1 cellular context compared by ENCODE assay signal in genomic region chr5:171363846-171364245, GRCh38.
TF ChIP-seq lines count a peak whose summit lies in the region.

No MANE protein-coding gene starts in this region.

TF ChIP-seq in K562, 482 proteins besides CTCF, POLR2A, EP300 and RAD21 (continued from another document):
- TF ChIP-seq ZNF318 (IDR thresholded peaks at IDR 0.05; ENCODE audit: borderline replicate concordance in 1 of 2, low read depth in 1 of 2), result no peak
- no peak for TF ChIP-seq ZNF518B (CRISPR knock-in tag; IDR thresholded peaks at IDR 0.05)
- no peak for TF ChIP-seq RBM15 (IDR thresholded peaks at IDR 0.05; ENCODE audit: insufficient read depth, low read length)
- no peak for TF ChIP-seq EGR1 (conservative IDR thresholded peaks at IDR 0.05)
- TF ChIP-seq BACH1 (tag; IDR thresholded peaks at IDR 0.05), result no peak
- TF ChIP-seq SP2 (IDR thresholded peaks at IDR 0.05; ENCODE audit: extremely low read depth, low read depth, low read length, poor library complexity, severe bottlenecking), result no peak
- no peak for TF ChIP-seq ZBTB1 (CRISPR knock-in tag; IDR thresholded peaks at IDR 0.05; ENCODE audit: borderline replicate concordance, low read depth)
- no peak for TF ChIP-seq NCOR1 (IDR thresholded peaks at IDR 0.05)
- no peak for TF ChIP-seq ELK3 (CRISPR knock-in tag; IDR thresholded peaks at IDR 0.05)
- TF ChIP-seq RAD51 (IDR thresholded peaks at IDR 0.05; ENCODE audit: borderline replicate concordance, low read depth), result no peak
- TF ChIP-seq RNF2 (IDR thresholded peaks at IDR 0.05), result no peak
- no peak for TF ChIP-seq NR2C1 (IDR thresholded peaks at IDR 0.05)
- TF ChIP-seq NR2C1 (tag; IDR thresholded peaks at IDR 0.05), result no peak
- peak; percentile 91 for TF ChIP-seq ZNF766 (CRISPR knock-in tag; conservative IDR thresholded peaks at IDR 0.05)
- TF ChIP-seq ZBTB17 (CRISPR knock-in tag; IDR thresholded peaks at IDR 0.05), result no peak
- TF ChIP-seq POLR2G (IDR thresholded peaks at IDR 0.05; ENCODE audit: low read depth, low read length), result no peak
